In genomic region chr15:60318236-60318867, GRCh38 we compare ENCODE assay signal across 20 cellular contexts.
"Had no signal": no experiment of that assay in that cellular context is flagged by ENCODE, and none has a peak within 500 bp of the region (broad histone marks: within the 10 kb centered on the region; RNA-seq: fewer than 3 reads in every experiment).

No MANE protein-coding gene starts in this region.

- H3K9me3 Mint-ChIP-seq: memory B cell, natural killer cell had no signal

- H3K4me1 ChIP-seq: gastroesophageal sphincter, left ventricle myocardium inferior, lower lobe of right lung, parathyroid adenoma, prostate gland, right lobe of liver, tibial artery, upper lobe of right lung, vagina had no signal

- H3K27ac Mint-ChIP-seq: memory B cell; mesothelial cell of epicardium; natural killer cell; stimulated activated effector memory CD8-positive, alpha-beta T cell treated with anti-CD3 and anti-CD28 coated beads, Interleukin-12 subunit alpha, Interleukin-12 subunit beta, amount 100 ng/mL, for 72 hours; stimulated activated naive CD8-positive, alpha-beta T cell treated with anti-CD3 and anti-CD28 coated beads, Interleukin-15, Interleukin-2, amounts not matched to agents 100 ng/mL and 50 ng/mL, for 24 hours had no signal

- H3K4me3 ChIP-seq: esophagus squamous epithelium, gastroesophageal sphincter, left ventricle myocardium inferior, lower lobe of right lung, prostate gland, right lobe of liver, tibial artery, upper lobe of right lung, vagina had no signal

- H3K36me3 ChIP-seq: esophagus squamous epithelium, gastroesophageal sphincter, left ventricle myocardium inferior, lower lobe of right lung, prostate gland, right lobe of liver, tibial artery, upper lobe of right lung, vagina had no signal

- H3K27ac ChIP-seq: esophagus squamous epithelium, gastroesophageal sphincter, left ventricle myocardium inferior, lower lobe of right lung, parathyroid adenoma, prostate gland, right lobe of liver, tibial artery, upper lobe of right lung, vagina had no signal

- ATAC-seq: gastroesophageal sphincter; lower lobe of right lung; natural killer cell; right lobe of liver; stimulated activated effector memory CD8-positive, alpha-beta T cell treated with anti-CD3 and anti-CD28 coated beads, Interleukin-12 subunit alpha, Interleukin-12 subunit beta, amount 100 ng/mL, for 72 hours; upper lobe of right lung had no signal

- H3K9me3 ChIP-seq: esophagus squamous epithelium, gastroesophageal sphincter, left ventricle myocardium inferior, lower lobe of right lung, prostate gland, right lobe of liver, tibial artery, upper lobe of right lung, vagina had no signal

- DNase-seq: esophagus squamous epithelium; foreskin fibroblast; glutamatergic neuron; left ventricle myocardium inferior; lower lobe of right lung; natural killer cell; retina; right lobe of liver; stimulated activated CD4-positive, alpha-beta T cell treated with anti-CD3 and anti-CD28 coated beads, Interleukin-4, amount 100 ng/mL, for 1 hour; stimulated activated CD8-positive, alpha-beta memory T cell treated with anti-CD3 and anti-CD28 coated beads, Interleukin-4, amount 100 ng/mL, for 48 hours; tibial artery; upper lobe of right lung had no signal

- H3K27me3 ChIP-seq: esophagus squamous epithelium, gastroesophageal sphincter, right lobe of liver, tibial artery, upper lobe of right lung, vagina had no signal

- H3K9ac ChIP-seq: parathyroid adenoma had no signal

- H3K79me2 ChIP-seq: parathyroid adenoma had no signal

- H2AFZ ChIP-seq: parathyroid adenoma had no signal

- H3K4me3 Mint-ChIP-seq: memory B cell; mesothelial cell of epicardium; natural killer cell; stimulated activated effector memory CD8-positive, alpha-beta T cell treated with anti-CD3 and anti-CD28 coated beads, Interleukin-12 subunit alpha, Interleukin-12 subunit beta, amount 100 ng/mL, for 72 hours; stimulated activated naive CD8-positive, alpha-beta T cell treated with anti-CD3 and anti-CD28 coated beads, Interleukin-15, Interleukin-2, amounts not matched to agents 100 ng/mL and 50 ng/mL, for 24 hours had no signal

- H3K4me1 Mint-ChIP-seq: memory B cell; natural killer cell; stimulated activated effector memory CD8-positive, alpha-beta T cell treated with anti-CD3 and anti-CD28 coated beads, Interleukin-12 subunit alpha, Interleukin-12 subunit beta, amount 100 ng/mL, for 72 hours had no signal

- H3K36me3 Mint-ChIP-seq: memory B cell; mesothelial cell of epicardium; natural killer cell; stimulated activated effector memory CD8-positive, alpha-beta T cell treated with anti-CD3 and anti-CD28 coated beads, Interleukin-12 subunit alpha, Interleukin-12 subunit beta, amount 100 ng/mL, for 72 hours had no signal
